8 cellular contexts compared by ENCODE assay signal in genomic region chr17:75109047-75109406, GRCh38. TPM values are rescaled to one million over a fixed set of nuclear protein-coding genes. Genes with fewer than 3 reads are reported as not detected.
A peak's percentile ranks its signal among the peaks of the same experiment; 100 is the strongest.
DNase-seq lines count a peak whose midpoint lies in the region; TF ChIP-seq lines count a peak whose summit lies in the region.

No MANE protein-coding gene starts in this region.

- POLR2A ChIA-PET in Caco-2 (lab: Charles Lee) (interaction anchor here (0.6 to 1.3 kb wide), 10 partner anchors 10 to 1030 kb away, joined by 3 to 9 read pairs (median 4); partner anchors contain the start of gene SLC16A5), OCI-LY7 (lab: Charles Lee) (interaction anchor here (0.9 kb wide), 1 partner anchor 17 kb away, joined by 3 read pairs; no protein-coding TSS in a partner anchor)

- H3K4me2 ChIP-seq in OCI-LY7 (ENCODE audit: low read length) (peak overlapping the region; percentile 88), osteoblast (ENCODE audit: insufficient read depth, low read length) (peak overlapping the region; percentile 95)

- H4K20me1 ChIP-seq in OCI-LY7 (ENCODE audit: insufficient read depth, low read length) (no peaks in the 10 kb centered on the region), osteoblast (ENCODE audit: insufficient read depth, low read length) (no peaks in the 10 kb centered on the region)

- H3K27me3 Mint-ChIP-seq in Caco-2 (ENCODE audit: insufficient read depth, unreplicated experiment) = no peaks in the 10 kb centered on the region
- no peaks in the 10 kb centered on the region for H3K27me3 Mint-ChIP-seq in endodermal cell (ENCODE audit: insufficient read depth)

- no peaks in the 10 kb centered on the region for H3K9me3 ChIP-seq in Caco-2
- H3K9me3 ChIP-seq in OCI-LY7 (ENCODE audit: low read length) = no peaks in the 10 kb centered on the region
- H3K9me3 ChIP-seq in endodermal cell (ENCODE audit: control insufficient read depth, low read length) = no peaks in the 10 kb centered on the region
- H3K9me3 ChIP-seq in osteoblast (ENCODE audit: low read depth, low read length) = no peaks in the 10 kb centered on the region

- H3K36me3 Mint-ChIP-seq in Caco-2 (ENCODE audit: insufficient read depth, unreplicated experiment) = peaks cover 42% of the 10 kb centered on the region
- peaks cover 31% of the 10 kb centered on the region for H3K36me3 Mint-ChIP-seq in endodermal cell (ENCODE audit: low read depth)

- H3K27me3 ChIP-seq in Caco-2 (replicated peaks; ENCODE audit: control insufficient read depth, insufficient read depth, low read length) (no peaks in the 10 kb centered on the region), endodermal cell (ENCODE audit: control insufficient read depth, insufficient read depth, low read length, poor library complexity, severe bottlenecking) (no peaks in the 10 kb centered on the region), osteoblast (ENCODE audit: insufficient read depth, low read length) (no peaks in the 10 kb centered on the region)

- H3K4me3 ChIP-seq in Caco-2 (ENCODE audit: low read depth, low read length) (peak overlapping the region; percentile 66), OCI-LY7 (ENCODE audit: low read depth, low read length, poor library complexity, severe bottlenecking) (peak overlapping the region; percentile 72), endodermal cell (ENCODE audit: low read length) (peak overlapping the region; percentile 91), osteoblast (ENCODE audit: insufficient read depth, low read length) (peak overlapping the region; percentile 80)

- H3K36me3 ChIP-seq in Caco-2 (ENCODE audit: control insufficient read depth, insufficient read depth, low read length) (no peaks in the 10 kb centered on the region), OCI-LY7 (ENCODE audit: insufficient read depth, low read length) (no peaks in the 10 kb centered on the region; the same call in 1 of the 2 replicates), endodermal cell (ENCODE audit: control insufficient read depth, insufficient read depth, low read length) (peaks cover 10% of the 10 kb centered on the region), osteoblast (ENCODE audit: insufficient read depth, low read length) (peaks cover under 1% of the 10 kb centered on the region)

- H2AFZ ChIP-seq in OCI-LY7 (ENCODE audit: low read length) (peak overlapping the region; percentile 94), osteoblast (ENCODE audit: low read length) (peak overlapping the region; percentile 79)

- H3K4me1 Mint-ChIP-seq in Caco-2 (ENCODE audit: low read depth, unreplicated experiment) (peaks cover 14% of the 10 kb centered on the region), endodermal cell (peaks cover 26% of the 10 kb centered on the region)

- BruUV-seq in Caco-2 (replicated peaks; lab: Mats Ljungman, UMichigan) = no TSS peak
- no TSS peak for BruUV-seq in OCI-LY7 (replicated peaks; lab: Mats Ljungman, UMichigan)

- TF ChIP-seq CTCF in Caco-2 (IDR thresholded peaks at IDR 0.05; ENCODE audit: insufficient read depth in 1 of 2, low read depth in 1 of 2, low read length in 1 of 2, severe bottlenecking in 1 of 2, unreplicated experiment in 1 of 2) (no peak), OCI-LY7 (conservative IDR thresholded peaks at IDR 0.05; ENCODE audit: low read length) (no peak), endodermal cell (conservative IDR thresholded peaks at IDR 0.05) (no peak), osteoblast (IDR thresholded peaks at IDR 0.05; ENCODE audit: extremely low read depth, low read depth, low read length) (no peak)

- intact Hi-C loops in Caco-2 (cut with micrococcal nuclease; ENCODE audit: unreplicated experiment) (loop anchor here (2.0 to 5.0 kb wide), 2 partner anchors 16 to 42 kb away; no protein-coding TSS in a partner anchor), OCI-LY7 (cut with micrococcal nuclease; ENCODE audit: unreplicated experiment) (loop anchor here (2.0 to 5.0 kb wide), 2 partner anchors 97 to 148 kb away; partner anchors contain the start of gene MRPL58)

- H3K9me2 ChIP-seq in OCI-LY7 (ENCODE audit: insufficient read depth, low read length) = no peaks in the 10 kb centered on the region

- H3K9ac ChIP-seq in endodermal cell (ENCODE audit: extremely low read depth, low read length, poor library complexity, severe bottlenecking) = peak overlapping the region; percentile 39

- DNase-seq in Caco-2 = no peak
- no peak for DNase-seq in OCI-LY7 (ENCODE audit: low spot score)
- DNase-seq in endodermal cell = peak; percentile 85
- peak; percentile 79 for DNase-seq in osteoblast (ENCODE audit: insufficient read length, low spot score, missing footprints)
- DNase-seq in NCI-H774 (lab: John Stamatoyannopoulos, UW) = no peak
- no peak for DNase-seq in NCI-H510A treated with DMSO at 0.1 percent for 48 hours (lab: John Stamatoyannopoulos, UW)
- no peak for DNase-seq in SW 1271 (lab: John Stamatoyannopoulos, UW)
- no peak for DNase-seq in NCI-H2081 treated with DMSO at 0.1 percent for 48 hours (lab: John Stamatoyannopoulos, UW)

- H3K4me3 Mint-ChIP-seq in Caco-2 (ENCODE audit: unreplicated experiment) (peak overlapping the region; percentile 86), endodermal cell (peak overlapping the region; percentile 82)

- H3K9me3 Mint-ChIP-seq in Caco-2 (ENCODE audit: unreplicated experiment) (no peaks in the 10 kb centered on the region), endodermal cell (no peaks in the 10 kb centered on the region)

- no peaks in the 10 kb centered on the region for H3K79me2 ChIP-seq in OCI-LY7 (ENCODE audit: insufficient read depth, low read depth, low read length)
- H3K79me2 ChIP-seq in osteoblast (ENCODE audit: insufficient read depth, low read length) = peaks cover 8% of the 10 kb centered on the region

- CTCF ChIA-PET in Caco-2 (lab: Charles Lee) (interaction anchor here (0.6 to 2.2 kb wide), 4 partner anchors 33 to 131 kb away, joined by 3 to 17 read pairs (median 4); no protein-coding TSS in a partner anchor), OCI-LY7 (lab: Charles Lee; ENCODE audit: unreplicated experiment) (no interaction called here)

- H3K4me1 ChIP-seq in Caco-2 = peaks cover 5% of the 10 kb centered on the region
- peaks cover 24% of the 10 kb centered on the region for H3K4me1 ChIP-seq in OCI-LY7 (ENCODE audit: insufficient read depth, low read length, poor library complexity, severe bottlenecking)
- peaks cover 19% of the 10 kb centered on the region for H3K4me1 ChIP-seq in endodermal cell (ENCODE audit: control insufficient read depth, insufficient read depth, low read length)
- peaks cover 3% of the 10 kb centered on the region for H3K4me1 ChIP-seq in osteoblast (ENCODE audit: insufficient read depth, low read length)

- WGBS in endodermal cell (ENCODE audit: insufficient coverage in 1 of 2, insufficient read length in 1 of 2), 2 experiments = 20 to 29% methylated on average over 1 to 22 of the region's 22 CpGs

- H3K27ac Mint-ChIP-seq in Caco-2 (ENCODE audit: unreplicated experiment) (no peak overlapping the region), endodermal cell (peak overlapping the region; percentile 63)

- H3K27ac ChIP-seq in OCI-LY7 (ENCODE audit: low read depth, low read length, poor library complexity, severe bottlenecking) (no peak overlapping the region), endodermal cell (ENCODE audit: low read depth, low read length) (no peak overlapping the region), osteoblast (ENCODE audit: low read depth, low read length) (no peak overlapping the region)

RNA-seq across cellular contexts. Expression of gene ARMC7, which starts 0.7 kb away (rescaled TPM):
- total RNA-seq in Caco-2 (2022) (23.6 and 26.0 TPM in 2 replicates), OCI-LY7 (2022) (16.9 and 19.9 TPM in 2 replicates), endodermal cell (10 to 100 TPM; 20.0 to 26.6 TPM), osteoblast (3.2 and 3.3 TPM in 2 replicates)
- 6.8 and 7.1 TPM in 2 replicates for total RNA-seq in OCI-LY7 (2014; rRNA removed; shearing (Covaris generic))
- polyA plus RNA-seq in endodermal cell (2013, experiment 1 of 2) = 14.0 TPM
- 12.3 TPM for polyA plus RNA-seq in endodermal cell (2013, experiment 2 of 2)

RNA-seq across cellular contexts. Expression of gene SLC16A5, which starts 21.3 kb away (rescaled TPM):
- total RNA-seq in Caco-2 (2022) = 27.7 and 33.8 TPM in 2 replicates
- total RNA-seq in OCI-LY7 (2014; rRNA removed; shearing (Covaris generic)) = not detected in 2 replicates
- not detected in 2 replicates for total RNA-seq in OCI-LY7 (2022)
- total RNA-seq in endodermal cell = 10 to 100 TPM; 28.8 to 54.0 TPM
- 10.8 TPM for polyA plus RNA-seq in endodermal cell (2013, experiment 1 of 2)
- 7.6 TPM for polyA plus RNA-seq in endodermal cell (2013, experiment 2 of 2)
- 16.3 and 19.2 TPM in 2 replicates for total RNA-seq in osteoblast

RNA-seq across cellular contexts. Expression of gene NT5C, which starts 22.5 kb away (rescaled TPM):
- total RNA-seq in Caco-2 (2022) (59.3 and 68.4 TPM in 2 replicates), OCI-LY7 (2022) (106 and 107 TPM in 2 replicates), endodermal cell (10 to 100 TPM; 69.1 to 80.3 TPM), osteoblast (48.1 and 53.9 TPM in 2 replicates)
- total RNA-seq in OCI-LY7 (2014; rRNA removed; shearing (Covaris generic)) = 229 and 259 TPM in 2 replicates
- 71.1 TPM for polyA plus RNA-seq in endodermal cell (2013, experiment 1 of 2)
- 57.0 TPM for polyA plus RNA-seq in endodermal cell (2013, experiment 2 of 2)

RNA-seq across cellular contexts. Expression of gene JPT1, which starts 45.3 kb away (rescaled TPM):
- total RNA-seq in Caco-2 (2022) (210 and 244 TPM in 2 replicates), OCI-LY7 (2022) (251 and 253 TPM in 2 replicates), endodermal cell (100 to 1,000 TPM; 148 to 156 TPM), osteoblast (55.7 and 60.8 TPM in 2 replicates)
- 121 and 140 TPM in 2 replicates for total RNA-seq in OCI-LY7 (2014; rRNA removed; shearing (Covaris generic))
- polyA plus RNA-seq in endodermal cell (2013, experiment 1 of 2) = 352 TPM
- 339 TPM for polyA plus RNA-seq in endodermal cell (2013, experiment 2 of 2)

Comparison
In these comparisons a context has a peak if more than half of its experiments do, and no peak if none do; other contexts are left out.
1. DNase-seq: peak in endodermal cell (single experiment) and osteoblast (single experiment); none in Caco-2 (0 of 2), OCI-LY7 (single experiment), NCI-H774 (single experiment), NCI-H510A treated with DMSO at 0.1 percent for 48 hours (single experiment), SW 1271 (0 of 2) and NCI-H2081 treated with DMSO at 0.1 percent for 48 hours (single experiment).
2. RNA of gene SLC16A5, which starts 21.3 kb away (total RNA-seq): 28.8 to 54.0 TPM in endodermal cell, 27.7 to 33.8 TPM in Caco-2 and 16.3 to 19.2 TPM in osteoblast; not detected in OCI-LY7; every median in the first group is over 10 times any median in the second.
3. Peak in every context shown above with its lines, with median percentiles within 50 percentile points of each other: H3K4me3 ChIP-seq.